ENCODE assay signal across 1 cellular context in genomic region chr20:32019563-32020463, GRCh38.
TF ChIP-seq lines count a peak whose summit lies in the region.

No MANE protein-coding gene starts in this region.

TF ChIP-seq in K562, 482 proteins besides CTCF, POLR2A, EP300 and RAD21 (continued from another document):
- TF ChIP-seq, protein P1, sequence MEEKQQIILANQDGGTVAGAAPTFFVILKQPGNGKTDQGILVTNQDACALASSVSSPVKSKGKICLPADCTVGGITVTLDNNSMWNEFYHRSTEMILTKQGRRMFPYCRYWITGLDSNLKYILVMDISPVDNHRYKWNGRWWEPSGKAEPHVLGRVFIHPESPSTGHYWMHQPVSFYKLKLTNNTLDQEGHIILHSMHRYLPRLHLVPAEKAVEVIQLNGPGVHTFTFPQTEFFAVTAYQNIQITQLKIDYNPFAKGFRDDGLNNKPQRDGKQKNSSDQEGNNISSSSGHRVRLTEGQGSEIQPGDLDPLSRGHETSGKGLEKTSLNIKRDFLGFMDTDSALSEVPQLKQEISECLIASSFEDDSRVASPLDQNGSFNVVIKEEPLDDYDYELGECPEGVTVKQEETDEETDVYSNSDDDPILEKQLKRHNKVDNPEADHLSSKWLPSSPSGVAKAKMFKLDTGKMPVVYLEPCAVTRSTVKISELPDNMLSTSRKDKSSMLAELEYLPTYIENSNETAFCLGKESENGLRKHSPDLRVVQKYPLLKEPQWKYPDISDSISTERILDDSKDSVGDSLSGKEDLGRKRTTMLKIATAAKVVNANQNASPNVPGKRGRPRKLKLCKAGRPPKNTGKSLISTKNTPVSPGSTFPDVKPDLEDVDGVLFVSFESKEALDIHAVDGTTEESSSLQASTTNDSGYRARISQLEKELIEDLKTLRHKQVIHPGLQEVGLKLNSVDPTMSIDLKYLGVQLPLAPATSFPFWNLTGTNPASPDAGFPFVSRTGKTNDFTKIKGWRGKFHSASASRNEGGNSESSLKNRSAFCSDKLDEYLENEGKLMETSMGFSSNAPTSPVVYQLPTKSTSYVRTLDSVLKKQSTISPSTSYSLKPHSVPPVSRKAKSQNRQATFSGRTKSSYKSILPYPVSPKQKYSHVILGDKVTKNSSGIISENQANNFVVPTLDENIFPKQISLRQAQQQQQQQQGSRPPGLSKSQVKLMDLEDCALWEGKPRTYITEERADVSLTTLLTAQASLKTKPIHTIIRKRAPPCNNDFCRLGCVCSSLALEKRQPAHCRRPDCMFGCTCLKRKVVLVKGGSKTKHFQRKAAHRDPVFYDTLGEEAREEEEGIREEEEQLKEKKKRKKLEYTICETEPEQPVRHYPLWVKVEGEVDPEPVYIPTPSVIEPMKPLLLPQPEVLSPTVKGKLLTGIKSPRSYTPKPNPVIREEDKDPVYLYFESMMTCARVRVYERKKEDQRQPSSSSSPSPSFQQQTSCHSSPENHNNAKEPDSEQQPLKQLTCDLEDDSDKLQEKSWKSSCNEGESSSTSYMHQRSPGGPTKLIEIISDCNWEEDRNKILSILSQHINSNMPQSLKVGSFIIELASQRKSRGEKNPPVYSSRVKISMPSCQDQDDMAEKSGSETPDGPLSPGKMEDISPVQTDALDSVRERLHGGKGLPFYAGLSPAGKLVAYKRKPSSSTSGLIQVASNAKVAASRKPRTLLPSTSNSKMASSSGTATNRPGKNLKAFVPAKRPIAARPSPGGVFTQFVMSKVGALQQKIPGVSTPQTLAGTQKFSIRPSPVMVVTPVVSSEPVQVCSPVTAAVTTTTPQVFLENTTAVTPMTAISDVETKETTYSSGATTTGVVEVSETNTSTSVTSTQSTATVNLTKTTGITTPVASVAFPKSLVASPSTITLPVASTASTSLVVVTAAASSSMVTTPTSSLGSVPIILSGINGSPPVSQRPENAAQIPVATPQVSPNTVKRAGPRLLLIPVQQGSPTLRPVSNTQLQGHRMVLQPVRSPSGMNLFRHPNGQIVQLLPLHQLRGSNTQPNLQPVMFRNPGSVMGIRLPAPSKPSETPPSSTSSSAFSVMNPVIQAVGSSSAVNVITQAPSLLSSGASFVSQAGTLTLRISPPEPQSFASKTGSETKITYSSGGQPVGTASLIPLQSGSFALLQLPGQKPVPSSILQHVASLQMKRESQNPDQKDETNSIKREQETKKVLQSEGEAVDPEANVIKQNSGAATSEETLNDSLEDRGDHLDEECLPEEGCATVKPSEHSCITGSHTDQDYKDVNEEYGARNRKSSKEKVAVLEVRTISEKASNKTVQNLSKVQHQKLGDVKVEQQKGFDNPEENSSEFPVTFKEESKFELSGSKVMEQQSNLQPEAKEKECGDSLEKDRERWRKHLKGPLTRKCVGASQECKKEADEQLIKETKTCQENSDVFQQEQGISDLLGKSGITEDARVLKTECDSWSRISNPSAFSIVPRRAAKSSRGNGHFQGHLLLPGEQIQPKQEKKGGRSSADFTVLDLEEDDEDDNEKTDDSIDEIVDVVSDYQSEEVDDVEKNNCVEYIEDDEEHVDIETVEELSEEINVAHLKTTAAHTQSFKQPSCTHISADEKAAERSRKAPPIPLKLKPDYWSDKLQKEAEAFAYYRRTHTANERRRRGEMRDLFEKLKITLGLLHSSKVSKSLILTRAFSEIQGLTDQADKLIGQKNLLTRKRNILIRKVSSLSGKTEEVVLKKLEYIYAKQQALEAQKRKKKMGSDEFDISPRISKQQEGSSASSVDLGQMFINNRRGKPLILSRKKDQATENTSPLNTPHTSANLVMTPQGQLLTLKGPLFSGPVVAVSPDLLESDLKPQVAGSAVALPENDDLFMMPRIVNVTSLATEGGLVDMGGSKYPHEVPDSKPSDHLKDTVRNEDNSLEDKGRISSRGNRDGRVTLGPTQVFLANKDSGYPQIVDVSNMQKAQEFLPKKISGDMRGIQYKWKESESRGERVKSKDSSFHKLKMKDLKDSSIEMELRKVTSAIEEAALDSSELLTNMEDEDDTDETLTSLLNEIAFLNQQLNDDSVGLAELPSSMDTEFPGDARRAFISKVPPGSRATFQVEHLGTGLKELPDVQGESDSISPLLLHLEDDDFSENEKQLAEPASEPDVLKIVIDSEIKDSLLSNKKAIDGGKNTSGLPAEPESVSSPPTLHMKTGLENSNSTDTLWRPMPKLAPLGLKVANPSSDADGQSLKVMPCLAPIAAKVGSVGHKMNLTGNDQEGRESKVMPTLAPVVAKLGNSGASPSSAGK (IDR thresholded peaks at IDR 0.05): peak; percentile 45
- peak; percentile 51; the same call in 1 of the 2 replicates for TF ChIP-seq ESRRA (IDR thresholded peaks at IDR 0.05; ENCODE audit: borderline replicate concordance, low read depth)
- TF ChIP-seq ELF4 (CRISPR knock-in tag; IDR thresholded peaks at IDR 0.05): no peak
- no peak for TF ChIP-seq USF1 (CRISPR knock-in tag; IDR thresholded peaks at IDR 0.05)
- TF ChIP-seq EZH2 (IDR thresholded peaks at IDR 0.05; ENCODE audit: borderline replicate concordance, low read depth, low read length): peak; percentile 46; the same call in 1 of the 2 replicates
